ENCODE assay signal across 33 cellular contexts in the genomic region with DNA sequence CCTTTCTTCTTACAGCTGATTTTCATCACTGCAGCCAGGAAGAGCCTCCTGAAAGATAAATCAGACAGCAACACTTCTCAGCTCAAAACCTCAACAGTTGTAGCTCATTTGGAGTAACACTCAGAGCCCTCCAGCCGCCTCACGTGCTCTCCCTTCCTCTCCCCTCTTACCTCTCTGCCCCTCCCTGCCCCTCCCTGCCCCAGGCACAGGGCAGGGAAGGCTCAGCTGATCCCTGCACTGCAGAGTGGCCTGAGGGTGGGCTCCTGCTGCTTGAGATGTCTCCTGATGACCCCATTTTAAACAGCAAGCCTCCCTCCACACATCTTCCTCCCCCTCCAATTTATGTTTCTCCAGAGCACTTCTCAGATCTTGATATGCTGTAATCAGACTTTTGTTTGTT.
"Had no signal": no experiment of that assay in that cellular context is flagged by ENCODE, and none has a peak within 500 bp of the region (broad histone marks: within the 10 kb centered on the region; RNA-seq: fewer than 3 reads in every experiment).

No MANE protein-coding gene starts in this region.

- H3K27me3 Mint-ChIP-seq: T-helper 17 cell had no signal

- H3K4me1 ChIP-seq: esophagus squamous epithelium, gastroesophageal sphincter, heart right ventricle had no signal

- H3K36me3 Mint-ChIP-seq: activated CD4-positive, alpha-beta memory T cell treated with anti-CD3 and anti-CD28 coated beads for 36 hours; activated CD8-positive, alpha-beta memory T cell treated with anti-CD3 and anti-CD28 coated beads, Interleukin-2, amount 10 ng/mL, durations not matched to agents 7 days and 5 days; activated naive CD8-positive, alpha-beta T cell treated with anti-CD3 and anti-CD28 coated beads, Interleukin-2, amount 10 ng/mL, durations not matched to agents 7 days and 5 days had no signal

- H3K9me3 Mint-ChIP-seq: central memory CD8-positive, alpha-beta T cell had no signal

- H3K27me3 ChIP-seq: brain microvascular endothelial cell had no signal

- H3K4me1 Mint-ChIP-seq: activated CD4-positive, alpha-beta T cell treated with anti-CD3 and anti-CD28 coated beads for 36 hours; activated CD4-positive, alpha-beta T cell treated with anti-CD3 and anti-CD28 coated beads, Interleukin-2, amount 10 ng/mL, durations not matched to agents 24 days and 14 days; activated CD8-positive, alpha-beta memory T cell treated with anti-CD3 and anti-CD28 coated beads, Interleukin-2, amount 10 ng/mL, durations not matched to agents 7 days and 5 days; activated naive CD4-positive, alpha-beta T cell treated with anti-CD3 and anti-CD28 coated beads, Interleukin-2, amount 10 ng/mL, durations not matched to agents 7 days and 5 days; activated naive CD8-positive, alpha-beta T cell treated with anti-CD3 and anti-CD28 coated beads, Interleukin-2, amount 10 ng/mL, durations not matched to agents 7 days and 5 days had no signal

- H3K4me3 ChIP-seq: coronary artery, esophagus squamous epithelium, gastroesophageal sphincter, heart right ventricle had no signal

- H3K4me3 Mint-ChIP-seq: activated CD4-positive, alpha-beta memory T cell treated with anti-CD3 and anti-CD28 coated beads for 36 hours; activated CD4-positive, alpha-beta T cell treated with anti-CD3 and anti-CD28 coated beads for 36 hours; activated CD4-positive, alpha-beta T cell treated with anti-CD3 and anti-CD28 coated beads, Interleukin-2, amount 10 ng/mL, durations not matched to agents 24 days and 14 days; activated CD8-positive, alpha-beta memory T cell treated with anti-CD3 and anti-CD28 coated beads, Interleukin-2, amount 10 ng/mL, durations not matched to agents 7 days and 5 days; activated CD8-positive, alpha-beta T cell treated with anti-CD3 and anti-CD28 coated beads, Interleukin-2, amount 10 ng/mL, durations not matched to agents 7 days and 5 days; activated naive CD4-positive, alpha-beta T cell treated with anti-CD3 and anti-CD28 coated beads, Interleukin-2, amount 10 ng/mL, durations not matched to agents 7 days and 5 days; activated naive CD8-positive, alpha-beta T cell treated with anti-CD3 and anti-CD28 coated beads, Interleukin-2, amount 10 ng/mL, durations not matched to agents 7 days and 5 days; activated T-helper 1 cell treated with anti-CD3 and anti-CD28 coated beads, Interleukin-12 subunit alpha, Interleukin-12 subunit beta, Interleukin-2, Interleukin-4 antibody, amounts not matched to agents 30 ng/mL and 10 ng/mL and 1 ng/mL, durations not matched to agents 14 hours and 24 hours and 36 hours; central memory CD8-positive, alpha-beta T cell; dendritic cell treated with granulocyte-macrophage colony-stimulating factor and Interleukin-4, amounts not matched to agents 40 ng/mL and 50 ng/mL, for 4 days; T-helper 17 cell; T-helper 2 cell treated with Interferon-gamma antibody and Interleukin-4, amounts not matched to agents 5 μg/mL and 100 μg/mL, for 36 hours had no signal

- ATAC-seq: activated CD4-positive, alpha-beta T cell treated with anti-CD3 and anti-CD28 coated beads for 36 hours; activated CD8-positive, alpha-beta memory T cell treated with anti-CD3 and anti-CD28 coated beads, Interleukin-2, amount 10 ng/mL, durations not matched to agents 7 days and 5 days; activated CD8-positive, alpha-beta T cell treated with anti-CD3 and anti-CD28 coated beads, Interleukin-2, amount 10 ng/mL, durations not matched to agents 7 days and 5 days; activated naive CD4-positive, alpha-beta T cell treated with anti-CD3 and anti-CD28 coated beads, Interleukin-2, amount 50 U/mL, for 72 hours; gastroesophageal sphincter; heart right ventricle; T-helper 17 cell had no signal

- H3K27ac Mint-ChIP-seq: activated CD4-positive, alpha-beta memory T cell treated with anti-CD3 and anti-CD28 coated beads for 36 hours; activated CD4-positive, alpha-beta T cell treated with anti-CD3 and anti-CD28 coated beads for 36 hours; activated CD4-positive, alpha-beta T cell treated with anti-CD3 and anti-CD28 coated beads, Interleukin-2, amount 10 ng/mL, durations not matched to agents 24 days and 14 days; activated CD8-positive, alpha-beta memory T cell treated with anti-CD3 and anti-CD28 coated beads, Interleukin-2, amount 10 ng/mL, durations not matched to agents 7 days and 5 days; activated CD8-positive, alpha-beta T cell treated with anti-CD3 and anti-CD28 coated beads, Interleukin-2, amount 10 ng/mL, durations not matched to agents 7 days and 5 days; activated naive CD4-positive, alpha-beta T cell treated with anti-CD3 and anti-CD28 coated beads, Interleukin-2, amount 10 ng/mL, durations not matched to agents 7 days and 5 days; activated T-helper 1 cell treated with anti-CD3 and anti-CD28 coated beads, Interleukin-12 subunit alpha, Interleukin-12 subunit beta, Interleukin-2, Interleukin-4 antibody, amounts not matched to agents 30 ng/mL and 10 ng/mL and 1 ng/mL, durations not matched to agents 14 hours and 24 hours and 36 hours; activated T-helper 2 cell treated with anti-CD3 and anti-CD28 coated beads, Interferon-gamma antibody, Interleukin-2, Interleukin-4, amounts not matched to agents 10 μg/mL and 5 μg/mL and 100 μg/mL, durations not matched to agents 14 hours and 24 hours and 36 hours; dendritic cell treated with granulocyte-macrophage colony-stimulating factor and Interleukin-4, amounts not matched to agents 40 ng/mL and 50 ng/mL, for 4 days; T-helper 17 cell; T-helper 2 cell treated with Interferon-gamma antibody and Interleukin-4, amounts not matched to agents 5 μg/mL and 100 μg/mL, for 36 hours had no signal

- H3K27ac ChIP-seq: brain microvascular endothelial cell, coronary artery, epithelial cell of prostate, esophagus squamous epithelium, gastroesophageal sphincter, heart right ventricle, WERI-Rb-1 had no signal

- DNase-seq: activated CD4-positive, alpha-beta memory T cell treated with anti-CD3 and anti-CD28 coated beads for 36 hours; activated CD4-positive, alpha-beta T cell treated with anti-CD3 and anti-CD28 coated beads for 36 hours; activated CD4-positive, alpha-beta T cell treated with anti-CD3 and anti-CD28 coated beads, Interleukin-2, amount 10 ng/mL, durations not matched to agents 24 days and 14 days; activated CD4-positive, CD25-positive, alpha-beta regulatory T cell; activated CD4-positive, CD25-positive, alpha-beta regulatory T cell treated with anti-CD3 and anti-CD28 coated beads, Interleukin-2, amount 50 U/mL, for 72 hours; activated CD8-positive, alpha-beta memory T cell treated with anti-CD3 and anti-CD28 coated beads, Interleukin-2, amount 10 ng/mL, durations not matched to agents 7 days and 5 days; activated CD8-positive, alpha-beta memory T cell treated with anti-CD3 and anti-CD28 coated beads, Interleukin-2, amount 50 U/mL, for 4 hours; activated CD8-positive, alpha-beta T cell treated with anti-CD3 and anti-CD28 coated beads, Interleukin-2, amount 10 ng/mL, durations not matched to agents 7 days and 5 days; activated effector memory CD4-positive, alpha-beta T cell treated with anti-CD3 and anti-CD28 coated beads, Interleukin-2, amount 50 U/mL, for 16 hours; activated naive CD4-positive, alpha-beta T cell treated with anti-CD3 and anti-CD28 coated beads, Interleukin-2, amount 10 ng/mL, durations not matched to agents 7 days and 5 days; activated naive CD8-positive, alpha-beta T cell treated with anti-CD3 and anti-CD28 coated beads, Interleukin-2, amount 10 ng/mL, durations not matched to agents 7 days and 5 days; activated T-cell treated with anti-CD3 and anti-CD28 coated beads, Interleukin-2, amount 50 U/mL, for 1 hour; activated T-cell treated with anti-CD3 and anti-CD28 coated beads, Interleukin-2, amount 50 U/mL, for 48 hours; amniotic stem cell; anterior cingulate cortex; brain microvascular endothelial cell; effector CD8-positive, alpha-beta T cell; esophagus squamous epithelium; foreskin melanocyte; heart right ventricle; T-helper 1 cell; T-helper 17 cell; T1000; WERI-Rb-1 had no signal

- H3K36me3 ChIP-seq: brain microvascular endothelial cell, esophagus squamous epithelium, gastroesophageal sphincter, heart right ventricle, WERI-Rb-1 had no signal
